In the genomic region with DNA sequence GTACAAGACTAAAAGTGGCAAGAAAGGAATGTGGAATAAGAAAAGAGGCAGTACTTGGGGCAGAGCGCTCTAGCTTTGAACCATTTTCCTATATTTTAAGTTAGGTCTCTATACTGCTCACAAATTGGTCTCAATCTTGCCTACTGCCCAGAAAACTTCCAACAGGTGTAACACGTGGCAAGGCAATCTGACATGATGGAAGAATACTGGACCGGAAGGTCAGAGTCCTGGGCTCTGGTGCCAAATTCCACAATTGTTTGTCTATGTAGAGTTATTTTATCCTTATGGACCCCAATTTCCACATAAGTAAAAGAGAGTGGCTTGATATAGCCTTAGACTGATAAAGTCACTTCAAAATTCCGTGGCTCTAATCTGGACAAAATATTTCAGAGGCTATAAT, we compare ENCODE assay signal across 29 cellular contexts. TPM values are rescaled to one million over a fixed set of nuclear protein-coding genes. Genes with fewer than 3 reads are reported as not detected.
"Had no signal": no experiment of that assay in that cellular context is flagged by ENCODE, and none has a peak within 500 bp of the region (broad histone marks: within the 10 kb centered on the region; RNA-seq: fewer than 3 reads in every experiment).

No MANE protein-coding gene starts in this region.

- H3K27ac Mint-ChIP-seq: naive thymus-derived CD8-positive, alpha-beta T cell; nephron; neural progenitor cell; progenitor cell of endocrine pancreas; stimulated activated effector memory CD8-positive, alpha-beta T cell treated with anti-CD3 and anti-CD28 coated beads, Interleukin-12 subunit alpha, Interleukin-12 subunit beta, amount 100 ng/mL, for 72 hours; stimulated activated naive B cell treated with anti-CD40 and anti-IgM and Interleukin-4, amounts not matched to agents 10 μg/mL and 1 μg/mL and 100 μg/mL, for 72 hours; stimulated activated naive CD8-positive, alpha-beta T cell treated with anti-CD3 and anti-CD28 coated beads, Interleukin-15, Interleukin-2, amounts not matched to agents 100 ng/mL and 50 ng/mL, for 24 hours had no signal

- H3K36me3 Mint-ChIP-seq: neural progenitor cell had no signal

- H3K9ac ChIP-seq: neural progenitor cell, parathyroid adenoma had no signal

- DNase-seq: naive thymus-derived CD8-positive, alpha-beta T cell; occipital lobe; ovary; posterior cingulate gyrus; psoas muscle; right cardiac atrium; stimulated activated CD4-positive, alpha-beta T cell treated with anti-CD3 and anti-CD28 coated beads, Interleukin-15, amount 100 ng/mL, for 24 hours; stimulated activated CD4-positive, alpha-beta T cell treated with anti-CD3 and anti-CD28 coated beads, Interleukin-2, amount 100 ng/mL, for 24 hours; stimulated activated CD4-positive, alpha-beta T cell treated with anti-CD3 and anti-CD28 coated beads, Interleukin-2, amount 100 ng/mL, for 48 hours; stimulated activated CD4-positive, alpha-beta T cell treated with anti-CD3 and anti-CD28 coated beads, Interleukin-4, amount 100 ng/mL, for 24 hours; stimulated activated naive B cell treated with anti-CD40 and anti-IgM and Interleukin-4, amounts not matched to agents 10 μg/mL and 1 μg/mL and 100 μg/mL, for 72 hours; stimulated activated naive CD4-positive, alpha-beta T cell treated with Interleukin-2 at 50 U/mL for 16 hours; stomach; thyroid gland; trophoblast cell; upper lobe of left lung had no signal

- H3K27me3 ChIP-seq: neural progenitor cell, ovary, stomach, thyroid gland, tibial nerve, upper lobe of left lung, vagina had no signal

- H3K9me3 ChIP-seq: ovary, psoas muscle, stomach, thoracic aorta, thyroid gland, tibial nerve, upper lobe of left lung, vagina had no signal

- H3K36me3 ChIP-seq: neural progenitor cell, ovary, thoracic aorta, thyroid gland, upper lobe of left lung, vagina had no signal

- FAIRE-seq: urothelium cell line had no signal

- H2AFZ ChIP-seq: neural progenitor cell, parathyroid adenoma had no signal

- H3K4me1 Mint-ChIP-seq: nephron, neural progenitor cell had no signal

- H3K4me3 Mint-ChIP-seq: naive thymus-derived CD8-positive, alpha-beta T cell; nephron; neural progenitor cell; stimulated activated effector memory CD8-positive, alpha-beta T cell treated with anti-CD3 and anti-CD28 coated beads, Interleukin-12 subunit alpha, Interleukin-12 subunit beta, amount 100 ng/mL, for 72 hours; stimulated activated naive B cell treated with anti-CD40 and anti-IgM and Interleukin-4, amounts not matched to agents 10 μg/mL and 1 μg/mL and 100 μg/mL, for 72 hours; stimulated activated naive CD8-positive, alpha-beta T cell treated with anti-CD3 and anti-CD28 coated beads, Interleukin-15, Interleukin-2, amounts not matched to agents 100 ng/mL and 50 ng/mL, for 24 hours had no signal

- H3K27ac ChIP-seq: neural progenitor cell, ovary, parathyroid adenoma, psoas muscle, skin epidermis, stomach, thoracic aorta, thyroid gland, tibial nerve, upper lobe of left lung, vagina had no signal

- ATAC-seq: naive thymus-derived CD8-positive, alpha-beta T cell; psoas muscle; right cardiac atrium; sciatic nerve; stimulated activated effector memory CD8-positive, alpha-beta T cell treated with anti-CD3 and anti-CD28 coated beads, Interleukin-12 subunit alpha, Interleukin-12 subunit beta, amount 100 ng/mL, for 72 hours; stimulated activated naive B cell treated with anti-CD40 and anti-IgM and Interleukin-4, amounts not matched to agents 10 μg/mL and 1 μg/mL and 100 μg/mL, for 72 hours had no signal

- H3K4me2 ChIP-seq: neural progenitor cell had no signal

- H3K4me1 ChIP-seq: neural progenitor cell, psoas muscle, vagina had no signal

- H3K4me3 ChIP-seq: neural progenitor cell, ovary, psoas muscle, skin epidermis, stomach, thoracic aorta, thyroid gland, tibial nerve, upper lobe of left lung, vagina had no signal

- H3K79me2 ChIP-seq: parathyroid adenoma had no signal

- H3K27me3 Mint-ChIP-seq: naive thymus-derived CD8-positive, alpha-beta T cell; stimulated activated naive B cell treated with anti-CD40 and anti-IgM and Interleukin-4, amounts not matched to agents 10 μg/mL and 1 μg/mL and 100 μg/mL, for 72 hours; stimulated activated naive CD8-positive, alpha-beta T cell treated with anti-CD3 and anti-CD28 coated beads, Interleukin-15, Interleukin-2, amounts not matched to agents 100 ng/mL and 50 ng/mL, for 24 hours had no signal

RNA-seq across cellular contexts. Expression of gene SLC23A3, which starts 38.1 kb away (rescaled TPM):
- total RNA-seq: temporal lobe had no signal
- polyA plus RNA-seq: naive thymus-derived CD8-positive, alpha-beta T cell had no signal
